Comparison of ENCODE assay signal across 8 cellular contexts in genomic region chr3:23806322-23807160, GRCh38. TPM values are rescaled to one million over a fixed set of nuclear protein-coding genes. Genes with fewer than 3 reads are reported as not detected.
DNase-seq lines count a peak whose midpoint lies in the region; ATAC-seq and TF ChIP-seq lines count a peak whose summit lies in the region.

No MANE protein-coding gene starts in this region.

- H3K9me3 ChIP-seq in esophagus muscularis mucosa: no peaks in the 10 kb centered on the region

- intact Hi-C loops in esophagus muscularis mucosa (cut with DNase I): loop anchor here (5.0 to 10.0 kb wide), 2 partner anchors 92 to 604 kb away; partner anchors contain the start of gene UBE2E2

- no peaks in the 10 kb centered on the region for H3K36me3 ChIP-seq in esophagus muscularis mucosa

- H3K27me3 ChIP-seq in esophagus muscularis mucosa: no peaks in the 10 kb centered on the region

- TF ChIP-seq EP300 in esophagus muscularis mucosa (IDR thresholded peaks at IDR 0.05): no peak

- no peaks in the 10 kb centered on the region for H3K27me3 Mint-ChIP-seq in naive thymus-derived CD8-positive, alpha-beta T cell

- no peaks in the 10 kb centered on the region for H3K9me3 Mint-ChIP-seq in naive thymus-derived CD8-positive, alpha-beta T cell

- peak overlapping the region; percentile 93 to 98 (median 95) for H3K4me3 ChIP-seq in esophagus muscularis mucosa

- peaks cover 33 to 46% (median 42%) of the 10 kb centered on the region in 4 donors for H3K4me1 ChIP-seq in esophagus muscularis mucosa

- DNase-seq in AG08396 (ENCODE audit: low spot score) (peak; percentile 48), esophagus muscularis mucosa (ENCODE audit: extremely low spot score) (no peak), KG1 (lab: John Stamatoyannopoulos, UW) (no peak)
- DNase-seq in activated CD8-positive, alpha-beta memory T cell treated with anti-CD3 and anti-CD28 coated beads, Interleukin-2, amount 50 U/mL, for 4 hours: peak; percentile 34
- DNase-seq in naive thymus-derived CD8-positive, alpha-beta T cell: peak in 7 of 10 donors; percentile 3 to 33 (median 24)

- H3K27ac Mint-ChIP-seq in naive thymus-derived CD8-positive, alpha-beta T cell: peak overlapping the region; percentile 91 to 99 (median 95)

- WGBS in esophagus muscularis mucosa: 0% methylated on average over 18 of the region's 79 CpGs

- POLR2A ChIA-PET in naive thymus-derived CD8-positive, alpha-beta T cell (lab: Charles Lee): interaction anchor here (1.3 to 2.7 kb wide), 2 partner anchors 27 to 110 kb away, joined by 4 to 15 read pairs; partner anchors contain the start of genes NKIRAS1 and RPL15

- H3K27ac ChIP-seq in esophagus muscularis mucosa (replicated peaks in 1 of 4): peak overlapping the region; percentile 93 to 96 (median 94)

- peaks cover 30 to 55% (median 45%) of the 10 kb centered on the region in 4 donors for H3K4me1 Mint-ChIP-seq in naive thymus-derived CD8-positive, alpha-beta T cell

- ATAC-seq in GM19351 (IDR thresholded peaks at IDR 0.05; ENCODE audit: unreplicated experiment): peak; percentile 6
- peak; percentile 0 for ATAC-seq in HG03520 (IDR thresholded peaks at IDR 0.05; ENCODE audit: unreplicated experiment)
- ATAC-seq in naive thymus-derived CD8-positive, alpha-beta T cell: peak; percentile 12 to 14
- ATAC-seq in GM18861 (IDR thresholded peaks at IDR 0.05; ENCODE audit: unreplicated experiment): no peak

- peak overlapping the region; percentile 93 to 100 (median 98) for H3K4me3 Mint-ChIP-seq in naive thymus-derived CD8-positive, alpha-beta T cell

- TF ChIP-seq CTCF in esophagus muscularis mucosa (IDR thresholded peaks at IDR 0.05): no peak

- peaks cover 0 to 5% (median 0%) of the 10 kb centered on the region in 3 donors for H3K36me3 Mint-ChIP-seq in naive thymus-derived CD8-positive, alpha-beta T cell

- no peak for TF ChIP-seq POLR2A in esophagus muscularis mucosa (IDR thresholded peaks at IDR 0.05; ENCODE audit: low read depth)

RNA-seq across cellular contexts. Expression of gene UBE2E1, which starts 0.8 kb away (rescaled TPM):
- 100 to 1,000 TPM in 3 of 4 donors, 10 to 100 TPM in 1; 82.4 to 126 (median 115) TPM for total RNA-seq in esophagus muscularis mucosa
- 10 to 100 TPM; 57.0 to 65.6 TPM for total RNA-seq in naive thymus-derived CD8-positive, alpha-beta T cell
- 10 to 100 TPM in 1 of 3 donors, 1 to 10 TPM in 2; 5.6 to 14.7 (median 9.8) TPM for polyA plus RNA-seq in naive thymus-derived CD8-positive, alpha-beta T cell

Comparison
In these comparisons a context has a peak if more than half of its experiments do, and no peak if none do; other contexts are left out.
1. DNase-seq: peak in AG08396 (single experiment), activated CD8-positive, alpha-beta memory T cell treated with anti-CD3 and anti-CD28 coated beads, Interleukin-2, amount 50 U/mL, for 4 hours (single experiment) and naive thymus-derived CD8-positive, alpha-beta T cell (7 of 10); none in esophagus muscularis mucosa (single experiment) and KG1 (single experiment).